Comparison of ENCODE assay signal across 27 cellular contexts in the genomic region with DNA sequence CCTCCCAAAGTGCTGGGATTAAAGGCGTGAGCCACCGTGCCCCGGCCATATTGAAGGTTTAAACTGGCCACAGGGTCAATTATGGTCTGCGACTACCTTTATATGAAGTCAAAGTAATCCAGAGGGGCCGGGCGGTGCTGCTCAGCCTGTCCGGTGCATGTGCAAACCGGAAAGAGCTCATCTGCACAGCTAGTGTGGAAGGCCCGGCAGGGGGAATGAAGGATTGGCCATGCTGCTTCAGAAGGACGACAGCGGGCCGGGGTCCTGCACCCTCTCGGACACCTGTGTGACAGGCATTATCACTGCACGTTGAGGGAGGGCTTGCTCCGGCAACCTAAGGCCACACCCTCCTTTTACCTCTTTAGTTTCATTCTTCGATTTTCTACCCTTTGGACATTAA. TPM values are rescaled to one million over a fixed set of nuclear protein-coding genes. Genes with fewer than 3 reads are reported as not detected.
"Had no signal": no experiment of that assay in that cellular context is flagged by ENCODE, and none has a peak within 500 bp of the region (broad histone marks: within the 10 kb centered on the region; RNA-seq: fewer than 3 reads in every experiment).

No MANE protein-coding gene starts in this region.

- H3K4me3 Mint-ChIP-seq: immature natural killer cell; natural killer cell; nephron progenitor cell; neural progenitor cell; stimulated activated naive B cell treated with anti-CD40 and anti-IgM and Interleukin-4, amounts not matched to agents 10 μg/mL and 1 μg/mL and 100 μg/mL, for 72 hours had no signal

- H3K9me3 Mint-ChIP-seq: immature natural killer cell; natural killer cell; nephron progenitor cell; neural progenitor cell; stimulated activated naive B cell treated with anti-CD40 and anti-IgM and Interleukin-4, amounts not matched to agents 10 μg/mL and 1 μg/mL and 100 μg/mL, for 72 hours had no signal

- H3K9me3 ChIP-seq: left lung, lower lobe of right lung, neutrophil, ovary, right atrium auricular region, right lobe of liver, stomach, testis, thyroid gland, transverse colon, upper lobe of left lung, vagina had no signal

- H3K27me3 Mint-ChIP-seq: progenitor cell of endocrine pancreas; stimulated activated naive B cell treated with anti-CD40 and anti-IgM and Interleukin-4, amounts not matched to agents 10 μg/mL and 1 μg/mL and 100 μg/mL, for 72 hours had no signal

- H3K4me1 ChIP-seq: left lung, neural progenitor cell, right lobe of liver, thyroid gland, transverse colon had no signal

- ATAC-seq: left colon; left lung; lower lobe of right lung; natural killer cell; right lobe of liver; stimulated activated naive B cell treated with anti-CD40 and anti-IgM and Interleukin-4, amounts not matched to agents 10 μg/mL and 1 μg/mL and 100 μg/mL, for 72 hours; stimulated activated naive CD8-positive, alpha-beta T cell treated with anti-CD3 and anti-CD28 coated beads, Interleukin-15, Interleukin-2, amounts not matched to agents 100 U/mL and 50 U/mL, for 24 hours had no signal

- H3K36me3 Mint-ChIP-seq: natural killer cell had no signal

- H3K27me3 ChIP-seq: left lung, neural progenitor cell, neutrophil, ovary, right atrium auricular region, right lobe of liver, stomach, testis, thyroid gland, transverse colon, upper lobe of left lung, vagina had no signal

- H3K27ac ChIP-seq: left lung, lower lobe of right lung, neural progenitor cell, neutrophil, ovary, right atrium auricular region, right lobe of liver, testis, thyroid gland, transverse colon, vagina had no signal

- H3K4me3 ChIP-seq: left lung, lower lobe of right lung, neural progenitor cell, ovary, right atrium auricular region, right lobe of liver, stomach, testis, thyroid gland, transverse colon, upper lobe of left lung, vagina had no signal

- H3K36me3 ChIP-seq: neural progenitor cell, neutrophil, ovary had no signal

- DNase-seq: immature natural killer cell; kidney; left colon; left lung; lower lobe of right lung; mammary epithelial cell; mesenchymal stem cell; natural killer cell; nephron progenitor cell; ovary; right lobe of liver; stimulated activated CD4-positive, alpha-beta T cell treated with anti-CD3 and anti-CD28 coated beads, Interleukin-12 subunit alpha, Interleukin-12 subunit beta, amount 100 ng/mL, for 4 hours; stimulated activated CD4-positive, alpha-beta T cell treated with anti-CD3 and anti-CD28 coated beads, Interleukin-15, amount 100 ng/mL, for 24 hours; stimulated activated CD4-positive, alpha-beta T cell treated with anti-CD3 and anti-CD28 coated beads, Interleukin-2, amount 100 ng/mL, for 24 hours; stimulated activated CD4-positive, alpha-beta T cell treated with anti-CD3 and anti-CD28 coated beads, Interleukin-4, amount 100 ng/mL, for 1 hour; stimulated activated naive B cell treated with anti-CD40 and anti-IgM and Interleukin-4, amounts not matched to agents 10 μg/mL and 1 μg/mL and 100 μg/mL, for 72 hours; stimulated activated naive CD8-positive, alpha-beta T cell treated with anti-CD3 and anti-CD28 coated beads, Interleukin-15, Interleukin-2, amounts not matched to agents 100 U/mL and 50 U/mL, for 24 hours; stomach; testis; thyroid gland; transverse colon had no signal

- H3K27ac Mint-ChIP-seq: natural killer cell, nephron progenitor cell, progenitor cell of endocrine pancreas had no signal

- H3K4me1 Mint-ChIP-seq: neural progenitor cell; stimulated activated naive B cell treated with anti-CD40 and anti-IgM and Interleukin-4, amounts not matched to agents 10 μg/mL and 1 μg/mL and 100 μg/mL, for 72 hours had no signal

RNA-seq across cellular contexts. Expression of a gene that starts 23.6 kb away (rescaled TPM):
- total RNA-seq: progenitor cell of endocrine pancreas had no signal
